Comparison of ENCODE assay signal across 8 cellular contexts in genomic region chr3:107241217-107241616, GRCh38.
DNase-seq lines count a peak whose midpoint lies in the region; ATAC-seq and TF ChIP-seq lines count a peak whose summit lies in the region.

No MANE protein-coding gene starts in this region.

- H3K9ac ChIP-seq in liver (ENCODE audit: low read depth in 1 of 2, low read length in 2 of 2), result no peak overlapping the region

- H3K27ac ChIP-seq in Panc1 (ENCODE audit: low read length) (0 out of 2 replicates have a peak overlapping the region, but pooled peaks have one; percentile 3), liver (ENCODE audit: low read depth in 1 of 2, low read length in 2 of 2) (no peak overlapping the region), temporal lobe (ENCODE audit: low read depth, low read length) (peak overlapping the region; percentile 95)

- in situ Hi-C loops in ACHN (cut with HindIII; ENCODE audit: low pct_ligation_motif_present, low pct_unique_long_range_greater_than_20kb, low sequenced_read_pairs), result no loop called here
- in situ Hi-C loops in Panc1 (cut with HindIII; ENCODE audit: low pct_unique_long_range_greater_than_20kb, low sequenced_read_pairs), result no loop called here

- CTCF ChIA-PET in Panc1 (lab: Charles Lee), result no interaction called here

- BruUV-seq in Panc1 (replicated peaks; lab: Mats Ljungman, UMichigan), result no TSS peak

- intact Hi-C loops in Panc1 (cut with micrococcal nuclease; ENCODE audit: unreplicated experiment), result no loop called here

- TF ChIP-seq RAD21 in liver (IDR thresholded peaks at IDR 0.05), result no peak

- DNase-seq in ACHN (peak; percentile 15), GM12864 (ENCODE audit: low read depth) (no peak), Panc1 (ENCODE audit: low read depth, low spot score) (no peak), choroid plexus epithelial cell (ENCODE audit: low read depth) (peak; percentile 30)
- no peak for DNase-seq in central memory CD4-positive, alpha-beta T cell

- peak; percentile 1 for TF ChIP-seq CTCF in GM12864 (IDR thresholded peaks at IDR 0.05; ENCODE audit: low read depth, low read length, missing control alignments)
- no peak for TF ChIP-seq CTCF in Panc1 (IDR thresholded peaks at IDR 0.05)
- TF ChIP-seq CTCF in choroid plexus epithelial cell (conservative IDR thresholded peaks at IDR 0.05; ENCODE audit: low read depth, low read length), result peak; percentile 17
- TF ChIP-seq CTCF in liver (IDR thresholded peaks at IDR 0.05; ENCODE audit: low read depth, low read length, missing input control), result no peak

- H3K4me3 ChIP-seq in GM12864 (ENCODE audit: low read depth, low read length), result peak overlapping the region; percentile 66
- H3K4me3 ChIP-seq in Panc1 (ENCODE audit: low read depth in 2 of 2, low read length in 2 of 2), result peak overlapping the region; percentile 62 to 91
- peak overlapping the region; percentile 87 for H3K4me3 ChIP-seq in choroid plexus epithelial cell (ENCODE audit: low read depth, low read length)
- H3K4me3 ChIP-seq in liver (ENCODE audit: low read depth in 1 of 3, low read length in 3 of 3), result peak overlapping the region; percentile 58 to 80 (median 67)

- WGBS in liver, result 41% methylated on average over 7 of the region's 7 CpGs

- no peaks in the 10 kb centered on the region for H3K4me1 ChIP-seq in Panc1 (ENCODE audit: control insufficient read depth, insufficient read depth, low read length)
- H3K4me1 ChIP-seq in liver (ENCODE audit: control insufficient read depth in 4 of 4, insufficient read depth in 4 of 4, low read length in 3 of 4), result peaks cover 0 to 8% (median 5%) of the 10 kb centered on the region in 4 donors

- H3K27me3 ChIP-seq in Panc1 (ENCODE audit: control insufficient read depth, insufficient read depth, low read length) (no peaks in the 10 kb centered on the region), liver (ENCODE audit: control insufficient read depth in 4 of 4, insufficient read depth in 4 of 4, low read length in 3 of 4) (no peaks in the 10 kb centered on the region)

- POLR2A ChIA-PET in Panc1 (lab: Charles Lee), result no interaction called here

- H3K9me3 ChIP-seq in Panc1 (ENCODE audit: control insufficient read depth, insufficient read depth, low read depth, low read length), result no peaks in the 10 kb centered on the region
- no peaks in the 10 kb centered on the region for H3K9me3 ChIP-seq in liver (ENCODE audit: control insufficient read depth in 4 of 4, low read length in 3 of 4)

- H3K36me3 ChIP-seq in Panc1 (ENCODE audit: control insufficient read depth, insufficient read depth, low read length), result no peaks in the 10 kb centered on the region
- H3K36me3 ChIP-seq in liver (ENCODE audit: control insufficient read depth in 4 of 4, insufficient read depth in 3 of 4, low read depth in 1 of 4, low read length in 3 of 4), result no peaks in the 10 kb centered on the region

- peak; percentile 54 for ATAC-seq in HG02885 (IDR thresholded peaks at IDR 0.05; ENCODE audit: poor library complexity, unreplicated experiment)
- ATAC-seq in Panc1, result peak; percentile 64

TF ChIP-seq in liver, 16 proteins besides CTCF, POLR2A, EP300 and RAD21:
- TF ChIP-seq MAX (IDR thresholded peaks at IDR 0.05) (no peak), HNF4G (IDR thresholded peaks at IDR 0.05) (no peak), ZBTB33 (IDR thresholded peaks at IDR 0.05) (no peak), SP1 (IDR thresholded peaks at IDR 0.05) (no peak), FOXA1 (IDR thresholded peaks at IDR 0.05) (no peak), NR2F2 (IDR thresholded peaks at IDR 0.05) (no peak)

Comparison
In these comparisons a context has a peak if more than half of its experiments do, and no peak if none do; other contexts are left out.
1. DNase-seq: peak in ACHN (single experiment) and choroid plexus epithelial cell (single experiment); none in GM12864 (single experiment), Panc1 (single experiment) and central memory CD4-positive, alpha-beta T cell (single experiment).
2. CTCF ChIP-seq: peak in GM12864 (single experiment) and choroid plexus epithelial cell (single experiment); none in Panc1 (single experiment) and liver (single experiment).
3. H3K27ac ChIP-seq: peak in Panc1 (single experiment) and temporal lobe (single experiment); none in liver (0 of 2).
4. Peak in every context shown above with its lines, with median percentiles within 50 percentile points of each other: H3K4me3 ChIP-seq.